16 cellular contexts compared by ENCODE assay signal in the genomic region with DNA sequence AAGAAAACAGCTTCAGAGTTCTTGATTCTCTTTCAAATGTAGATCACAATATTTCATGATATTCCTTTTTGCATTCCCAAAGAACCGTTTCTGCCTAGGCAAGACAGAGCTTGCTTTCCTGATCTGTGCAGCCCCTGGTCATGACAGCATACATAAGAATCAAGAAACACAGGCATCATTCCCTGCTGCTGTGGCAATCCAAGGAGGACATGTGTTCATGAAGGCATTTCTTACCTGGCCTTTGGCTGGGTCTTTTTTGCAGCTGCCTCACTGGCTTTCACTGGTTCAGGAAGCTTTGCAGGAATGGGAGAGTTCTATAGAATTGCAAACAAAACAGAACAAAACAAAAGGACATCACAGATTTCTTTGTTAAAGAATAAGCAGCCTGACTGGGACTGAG.
"Had no signal": no experiment of that assay in that cellular context is flagged by ENCODE, and none has a peak within 500 bp of the region (broad histone marks: within the 10 kb centered on the region; RNA-seq: fewer than 3 reads in every experiment).

No MANE protein-coding gene starts in this region.

- H3K36me3 Mint-ChIP-seq: stimulated activated memory B cell treated with anti-CD40 and anti-IgM and Interleukin-4, amounts not matched to agents 10 μg/mL and 1 μg/mL and 100 μg/mL, for 72 hours had no signal

- H3K4me3 ChIP-seq: lung had no signal

- H3K4me1 Mint-ChIP-seq: stimulated activated memory B cell treated with anti-CD40 and anti-IgM and Interleukin-4, amounts not matched to agents 10 μg/mL and 1 μg/mL and 100 μg/mL, for 72 hours had no signal

- H3K27me3 Mint-ChIP-seq: progenitor cell of endocrine pancreas; stimulated activated memory B cell treated with anti-CD40 and anti-IgM and Interleukin-4, amounts not matched to agents 10 μg/mL and 1 μg/mL and 100 μg/mL, for 72 hours had no signal

- ATAC-seq: left colon; natural killer cell; right cardiac atrium; stimulated activated memory B cell treated with anti-CD40 and anti-IgM and Interleukin-4, amounts not matched to agents 10 μg/mL and 1 μg/mL and 100 μg/mL, for 72 hours had no signal

- H3K27ac Mint-ChIP-seq: natural killer cell; progenitor cell of endocrine pancreas; stimulated activated memory B cell treated with anti-CD40 and anti-IgM and Interleukin-4, amounts not matched to agents 10 μg/mL and 1 μg/mL and 100 μg/mL, for 72 hours had no signal

- H3K9me3 Mint-ChIP-seq: natural killer cell; stimulated activated memory B cell treated with anti-CD40 and anti-IgM and Interleukin-4, amounts not matched to agents 10 μg/mL and 1 μg/mL and 100 μg/mL, for 72 hours had no signal

- H3K4me3 Mint-ChIP-seq: natural killer cell; stimulated activated memory B cell treated with anti-CD40 and anti-IgM and Interleukin-4, amounts not matched to agents 10 μg/mL and 1 μg/mL and 100 μg/mL, for 72 hours had no signal

- DNase-seq: activated effector memory CD4-positive, alpha-beta T cell treated with anti-CD3 and anti-CD28 coated beads, Interleukin-2, amount 50 U/mL, for 16 hours; activated T-cell treated with anti-CD3 and anti-CD28 coated beads, Interleukin-2, amount 50 U/mL, for 1 hour; central memory CD4-positive, alpha-beta T cell; cortex of kidney; effector CD8-positive, alpha-beta T cell; erythroblast; hypothalamus; left colon; natural killer cell; nucleus accumbens; right cardiac atrium; substantia nigra; trophoblast cell had no signal
